In the genomic region with DNA sequence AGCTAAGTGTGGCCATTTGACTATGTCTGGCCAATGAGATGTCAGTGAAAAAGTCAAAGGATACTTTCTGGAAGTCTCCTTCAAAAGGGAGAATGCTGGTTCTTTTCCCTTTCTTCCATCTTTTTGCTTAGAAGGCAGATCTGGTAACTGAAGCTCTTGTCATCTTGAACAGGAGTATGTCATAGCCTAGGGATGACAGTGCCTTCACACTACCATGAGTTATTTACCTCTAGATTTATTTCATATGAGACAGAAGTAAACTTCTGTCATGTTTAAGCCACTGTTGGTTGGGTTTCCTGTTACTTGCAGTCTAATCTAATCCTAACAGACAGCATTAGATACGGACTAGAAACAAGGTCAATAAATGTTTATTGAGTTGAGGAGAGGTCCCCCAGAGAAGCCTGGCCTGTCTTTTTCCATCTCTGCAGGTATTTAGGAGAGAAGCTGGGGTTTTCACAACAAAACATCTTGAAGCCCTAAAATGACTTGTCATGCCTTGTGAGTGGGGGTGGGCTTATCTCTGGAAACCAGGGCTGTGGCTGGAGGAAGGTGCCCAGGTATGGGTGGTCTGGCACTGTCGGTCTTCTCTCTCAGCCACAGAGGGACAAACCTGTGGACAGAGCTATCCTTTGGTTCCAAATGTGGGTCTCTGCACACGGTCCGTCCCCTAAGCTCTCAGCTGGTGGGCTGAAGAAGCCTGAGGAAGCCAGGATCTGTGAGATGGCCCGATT, we compare ENCODE assay signal across 1 cellular context.
TF ChIP-seq lines count a peak whose summit lies in the region.

No MANE protein-coding gene starts in this region.

TF ChIP-seq in K562, 482 proteins besides CTCF, POLR2A, EP300 and RAD21 (continued from another document):
- TF ChIP-seq, protein P1, sequence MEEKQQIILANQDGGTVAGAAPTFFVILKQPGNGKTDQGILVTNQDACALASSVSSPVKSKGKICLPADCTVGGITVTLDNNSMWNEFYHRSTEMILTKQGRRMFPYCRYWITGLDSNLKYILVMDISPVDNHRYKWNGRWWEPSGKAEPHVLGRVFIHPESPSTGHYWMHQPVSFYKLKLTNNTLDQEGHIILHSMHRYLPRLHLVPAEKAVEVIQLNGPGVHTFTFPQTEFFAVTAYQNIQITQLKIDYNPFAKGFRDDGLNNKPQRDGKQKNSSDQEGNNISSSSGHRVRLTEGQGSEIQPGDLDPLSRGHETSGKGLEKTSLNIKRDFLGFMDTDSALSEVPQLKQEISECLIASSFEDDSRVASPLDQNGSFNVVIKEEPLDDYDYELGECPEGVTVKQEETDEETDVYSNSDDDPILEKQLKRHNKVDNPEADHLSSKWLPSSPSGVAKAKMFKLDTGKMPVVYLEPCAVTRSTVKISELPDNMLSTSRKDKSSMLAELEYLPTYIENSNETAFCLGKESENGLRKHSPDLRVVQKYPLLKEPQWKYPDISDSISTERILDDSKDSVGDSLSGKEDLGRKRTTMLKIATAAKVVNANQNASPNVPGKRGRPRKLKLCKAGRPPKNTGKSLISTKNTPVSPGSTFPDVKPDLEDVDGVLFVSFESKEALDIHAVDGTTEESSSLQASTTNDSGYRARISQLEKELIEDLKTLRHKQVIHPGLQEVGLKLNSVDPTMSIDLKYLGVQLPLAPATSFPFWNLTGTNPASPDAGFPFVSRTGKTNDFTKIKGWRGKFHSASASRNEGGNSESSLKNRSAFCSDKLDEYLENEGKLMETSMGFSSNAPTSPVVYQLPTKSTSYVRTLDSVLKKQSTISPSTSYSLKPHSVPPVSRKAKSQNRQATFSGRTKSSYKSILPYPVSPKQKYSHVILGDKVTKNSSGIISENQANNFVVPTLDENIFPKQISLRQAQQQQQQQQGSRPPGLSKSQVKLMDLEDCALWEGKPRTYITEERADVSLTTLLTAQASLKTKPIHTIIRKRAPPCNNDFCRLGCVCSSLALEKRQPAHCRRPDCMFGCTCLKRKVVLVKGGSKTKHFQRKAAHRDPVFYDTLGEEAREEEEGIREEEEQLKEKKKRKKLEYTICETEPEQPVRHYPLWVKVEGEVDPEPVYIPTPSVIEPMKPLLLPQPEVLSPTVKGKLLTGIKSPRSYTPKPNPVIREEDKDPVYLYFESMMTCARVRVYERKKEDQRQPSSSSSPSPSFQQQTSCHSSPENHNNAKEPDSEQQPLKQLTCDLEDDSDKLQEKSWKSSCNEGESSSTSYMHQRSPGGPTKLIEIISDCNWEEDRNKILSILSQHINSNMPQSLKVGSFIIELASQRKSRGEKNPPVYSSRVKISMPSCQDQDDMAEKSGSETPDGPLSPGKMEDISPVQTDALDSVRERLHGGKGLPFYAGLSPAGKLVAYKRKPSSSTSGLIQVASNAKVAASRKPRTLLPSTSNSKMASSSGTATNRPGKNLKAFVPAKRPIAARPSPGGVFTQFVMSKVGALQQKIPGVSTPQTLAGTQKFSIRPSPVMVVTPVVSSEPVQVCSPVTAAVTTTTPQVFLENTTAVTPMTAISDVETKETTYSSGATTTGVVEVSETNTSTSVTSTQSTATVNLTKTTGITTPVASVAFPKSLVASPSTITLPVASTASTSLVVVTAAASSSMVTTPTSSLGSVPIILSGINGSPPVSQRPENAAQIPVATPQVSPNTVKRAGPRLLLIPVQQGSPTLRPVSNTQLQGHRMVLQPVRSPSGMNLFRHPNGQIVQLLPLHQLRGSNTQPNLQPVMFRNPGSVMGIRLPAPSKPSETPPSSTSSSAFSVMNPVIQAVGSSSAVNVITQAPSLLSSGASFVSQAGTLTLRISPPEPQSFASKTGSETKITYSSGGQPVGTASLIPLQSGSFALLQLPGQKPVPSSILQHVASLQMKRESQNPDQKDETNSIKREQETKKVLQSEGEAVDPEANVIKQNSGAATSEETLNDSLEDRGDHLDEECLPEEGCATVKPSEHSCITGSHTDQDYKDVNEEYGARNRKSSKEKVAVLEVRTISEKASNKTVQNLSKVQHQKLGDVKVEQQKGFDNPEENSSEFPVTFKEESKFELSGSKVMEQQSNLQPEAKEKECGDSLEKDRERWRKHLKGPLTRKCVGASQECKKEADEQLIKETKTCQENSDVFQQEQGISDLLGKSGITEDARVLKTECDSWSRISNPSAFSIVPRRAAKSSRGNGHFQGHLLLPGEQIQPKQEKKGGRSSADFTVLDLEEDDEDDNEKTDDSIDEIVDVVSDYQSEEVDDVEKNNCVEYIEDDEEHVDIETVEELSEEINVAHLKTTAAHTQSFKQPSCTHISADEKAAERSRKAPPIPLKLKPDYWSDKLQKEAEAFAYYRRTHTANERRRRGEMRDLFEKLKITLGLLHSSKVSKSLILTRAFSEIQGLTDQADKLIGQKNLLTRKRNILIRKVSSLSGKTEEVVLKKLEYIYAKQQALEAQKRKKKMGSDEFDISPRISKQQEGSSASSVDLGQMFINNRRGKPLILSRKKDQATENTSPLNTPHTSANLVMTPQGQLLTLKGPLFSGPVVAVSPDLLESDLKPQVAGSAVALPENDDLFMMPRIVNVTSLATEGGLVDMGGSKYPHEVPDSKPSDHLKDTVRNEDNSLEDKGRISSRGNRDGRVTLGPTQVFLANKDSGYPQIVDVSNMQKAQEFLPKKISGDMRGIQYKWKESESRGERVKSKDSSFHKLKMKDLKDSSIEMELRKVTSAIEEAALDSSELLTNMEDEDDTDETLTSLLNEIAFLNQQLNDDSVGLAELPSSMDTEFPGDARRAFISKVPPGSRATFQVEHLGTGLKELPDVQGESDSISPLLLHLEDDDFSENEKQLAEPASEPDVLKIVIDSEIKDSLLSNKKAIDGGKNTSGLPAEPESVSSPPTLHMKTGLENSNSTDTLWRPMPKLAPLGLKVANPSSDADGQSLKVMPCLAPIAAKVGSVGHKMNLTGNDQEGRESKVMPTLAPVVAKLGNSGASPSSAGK (IDR thresholded peaks at IDR 0.05) = no peak
- TF ChIP-seq ZNF507 (tag; conservative IDR thresholded peaks at IDR 0.05) (no peak), NEUROD1 (IDR thresholded peaks at IDR 0.05; ENCODE audit: borderline replicate concordance, low read depth, low read length, partially characterized antibody) (no peak)
